In genomic region chr2:75476778-75477177, GRCh38 we compare ENCODE assay signal across 14 cellular contexts.
DNase-seq lines count a peak whose midpoint lies in the region; ATAC-seq and TF ChIP-seq lines count a peak whose summit lies in the region.
"Had no signal": no experiment of that assay in that cellular context is flagged by ENCODE, and none has a peak within 500 bp of the region (broad histone marks: within the 10 kb centered on the region; RNA-seq: fewer than 3 reads in every experiment).

No MANE protein-coding gene starts in this region.

- H3K27me3 ChIP-seq in foreskin keratinocyte: no peaks in the 10 kb centered on the region
- H3K27me3 ChIP-seq: vagina had no signal

- no peaks in the 10 kb centered on the region for H3K9me3 Mint-ChIP-seq in activated naive CD4-positive, alpha-beta T cell treated with anti-CD3 and anti-CD28 coated beads for 36 hours
- H3K9me3 Mint-ChIP-seq in type B pancreatic cell: peaks cover 5% of the 10 kb centered on the region
- H3K9me3 Mint-ChIP-seq: activated T-cell treated with anti-CD3 and anti-CD28 coated beads, Interleukin-2, amount 50 U/mL, for 24 hours had no signal

- H3K36me3 Mint-ChIP-seq in activated naive CD4-positive, alpha-beta T cell treated with anti-CD3 and anti-CD28 coated beads for 36 hours (ENCODE audit: low read depth): no peaks in the 10 kb centered on the region
- no peaks in the 10 kb centered on the region for H3K36me3 Mint-ChIP-seq in type B pancreatic cell
- H3K36me3 Mint-ChIP-seq: memory B cell had no signal

- peak; percentile 89 for ATAC-seq in foreskin keratinocyte
- ATAC-seq: Panc1, right cardiac atrium had no signal

- H3K27me3 Mint-ChIP-seq in activated naive CD4-positive, alpha-beta T cell treated with anti-CD3 and anti-CD28 coated beads for 36 hours (ENCODE audit: low read depth): peaks cover 20% of the 10 kb centered on the region
- H3K27me3 Mint-ChIP-seq in type B pancreatic cell: peaks cover 23% of the 10 kb centered on the region

- CTCF ChIA-PET in activated naive CD4-positive, alpha-beta T cell treated with anti-CD3 and anti-CD28 coated beads for 36 hours (lab: Charles Lee): interaction anchor here (0.5 kb wide), 1 partner anchor 201 kb away, joined by 3 read pairs; no protein-coding TSS in a partner anchor

- no peaks in the 10 kb centered on the region for H3K4me1 ChIP-seq in foreskin keratinocyte
- H3K4me1 ChIP-seq: vagina had no signal

- H3K27ac Mint-ChIP-seq in activated naive CD4-positive, alpha-beta T cell treated with anti-CD3 and anti-CD28 coated beads for 36 hours: no peak overlapping the region
- H3K27ac Mint-ChIP-seq in type B pancreatic cell: peak overlapping the region; percentile 0
- H3K27ac Mint-ChIP-seq: activated T-cell treated with anti-CD3 and anti-CD28 coated beads, Interleukin-2, amount 50 U/mL, for 24 hours; memory B cell had no signal

- intact Hi-C loops in activated naive CD4-positive, alpha-beta T cell treated with anti-CD3 and anti-CD28 coated beads for 36 hours (cut with micrococcal nuclease): no loop called here
- intact Hi-C loops in posterior vena cava (cut with DNase I): no loop called here

- no peak overlapping the region for H3K27ac ChIP-seq in foreskin keratinocyte
- H3K27ac ChIP-seq: vagina had no signal

- H3K4me1 Mint-ChIP-seq in activated naive CD4-positive, alpha-beta T cell treated with anti-CD3 and anti-CD28 coated beads for 36 hours (ENCODE audit: low read depth): peaks cover 5% of the 10 kb centered on the region
- H3K4me1 Mint-ChIP-seq in type B pancreatic cell (ENCODE audit: unreplicated experiment): peaks cover 41% of the 10 kb centered on the region
- H3K4me1 Mint-ChIP-seq: memory B cell had no signal

- no peak overlapping the region for H3K4me3 Mint-ChIP-seq in activated naive CD4-positive, alpha-beta T cell treated with anti-CD3 and anti-CD28 coated beads for 36 hours
- H3K4me3 Mint-ChIP-seq in type B pancreatic cell: no peak overlapping the region
- H3K4me3 Mint-ChIP-seq: activated T-cell treated with anti-CD3 and anti-CD28 coated beads, Interleukin-2, amount 50 U/mL, for 24 hours; memory B cell had no signal

- no peak for TF ChIP-seq CTCF in foreskin keratinocyte (conservative IDR thresholded peaks at IDR 0.05)
- no peak for TF ChIP-seq CTCF in type B pancreatic cell (conservative IDR thresholded peaks at IDR 0.05)

- DNase-seq in activated naive CD4-positive, alpha-beta T cell treated with anti-CD3 and anti-CD28 coated beads for 36 hours: peak; percentile 6
- DNase-seq in activated naive CD4-positive, alpha-beta T cell (lab: John Stamatoyannopoulos, UW): no peak
- peak; percentile 89 for DNase-seq in NCI-H69 (lab: John Stamatoyannopoulos, UW)
- DNase-seq in foreskin keratinocyte: peak; percentile 47 to 73
- DNase-seq in type B pancreatic cell (ENCODE audit: extremely low spot score, unreplicated experiment): no peak
- DNase-seq in NCI-H1436 (lab: John Stamatoyannopoulos, UW): no peak
- DNase-seq in cerebellum (ENCODE audit: low spot score): no peak
- no peak for DNase-seq in posterior vena cava (ENCODE audit: low spot score)
- DNase-seq: activated T-cell treated with anti-CD3 and anti-CD28 coated beads, Interleukin-2, amount 50 U/mL, for 24 hours; NCI-H2029 treated with DMSO at 0.1 percent for 48 hours; right cardiac atrium had no signal

Comparison
In these comparisons a context has a peak if more than half of its experiments do, and no peak if none do; other contexts are left out.
1. DNase-seq: peak in activated naive CD4-positive, alpha-beta T cell treated with anti-CD3 and anti-CD28 coated beads for 36 hours (single experiment), NCI-H69 (single experiment) and foreskin keratinocyte (2 of 2); none in activated naive CD4-positive, alpha-beta T cell (0 of 4), type B pancreatic cell (single experiment), NCI-H1436 (single experiment), cerebellum (single experiment) and posterior vena cava (single experiment).